Comparison of ENCODE assay signal across 13 cellular contexts in the genomic region with DNA sequence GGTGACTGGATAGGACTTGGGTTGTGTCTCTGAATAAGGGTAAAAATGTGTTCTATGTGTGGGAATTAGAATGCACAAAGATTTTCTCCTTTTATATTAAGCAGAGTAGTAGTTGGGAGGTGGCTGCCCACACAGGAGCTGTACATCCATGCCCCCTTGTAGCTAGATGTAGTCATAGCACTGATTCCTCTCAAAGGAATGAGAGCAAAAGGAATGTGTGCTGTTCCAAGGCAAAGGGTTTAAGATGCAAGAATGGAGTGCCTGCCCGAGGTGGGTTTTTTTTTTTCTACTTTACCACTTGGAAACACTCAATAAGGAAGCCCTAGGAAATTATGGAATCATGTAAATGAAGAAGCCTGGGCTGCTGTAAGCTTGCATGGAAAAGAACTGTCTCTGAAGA.
DNase-seq lines count a peak whose midpoint lies in the region; ATAC-seq and TF ChIP-seq lines count a peak whose summit lies in the region.
"Had no signal": no experiment of that assay in that cellular context is flagged by ENCODE, and none has a peak within 500 bp of the region (broad histone marks: within the 10 kb centered on the region; RNA-seq: fewer than 3 reads in every experiment).

No MANE protein-coding gene starts in this region.

- H3K4ac ChIP-seq in IMR-90 (ENCODE audit: low read depth, low read length), result peak overlapping the region; percentile 90; the same call in 1 of the 2 replicates

- no peaks in the 10 kb centered on the region for H3K36me3 Mint-ChIP-seq in activated T-helper 1 cell treated with anti-CD3 and anti-CD28 coated beads, Interleukin-12 subunit alpha, Interleukin-12 subunit beta, Interleukin-2, Interleukin-4 antibody, amounts not matched to agents 30 ng/mL and 10 ng/mL and 1 ng/mL, durations not matched to agents 14 hours and 24 hours and 36 hours (ENCODE audit: low read depth)
- H3K36me3 Mint-ChIP-seq in CD4-positive, alpha-beta memory T cell, result no peaks in the 10 kb centered on the region

- peak overlapping the region; percentile 98 for H2BK5ac ChIP-seq in IMR-90 (ENCODE audit: low read depth, low read length, poor library complexity, severe bottlenecking)

- in situ Hi-C loops in IMR-90 (cut with MboI; ENCODE audit: low sequenced_read_pairs), result no loop called here
- in situ Hi-C loops in astrocyte of the spinal cord (cut with HindIII; ENCODE audit: low sequenced_read_pairs), result no loop called here

- H3K14ac ChIP-seq in IMR-90 (replicated peaks; ENCODE audit: low read depth, low read length), result peak overlapping the region; percentile 93

- no peaks in the 10 kb centered on the region for H3K4me1 Mint-ChIP-seq in activated T-helper 1 cell treated with anti-CD3 and anti-CD28 coated beads, Interleukin-12 subunit alpha, Interleukin-12 subunit beta, Interleukin-2, Interleukin-4 antibody, amounts not matched to agents 30 ng/mL and 10 ng/mL and 1 ng/mL, durations not matched to agents 14 hours and 24 hours and 36 hours (ENCODE audit: low read depth)
- no peaks in the 10 kb centered on the region for H3K4me1 Mint-ChIP-seq in CD4-positive, alpha-beta memory T cell

- peak overlapping the region; percentile 92 for H4K91ac ChIP-seq in IMR-90 (ENCODE audit: insufficient read depth, low read depth, low read length)

- H4K20me1 ChIP-seq in IMR-90 (ENCODE audit: insufficient read depth, low read length), result no peaks in the 10 kb centered on the region

- H2BK15ac ChIP-seq in IMR-90 (ENCODE audit: low read depth, low read length), result peak overlapping the region; percentile 90; the same call in 2 of the 3 replicates

- TF ChIP-seq RAD21 in IMR-90 (IDR thresholded peaks at IDR 0.05; ENCODE audit: low read length), result peak; percentile 58

- peak overlapping the region; percentile 83 to 94 for H4K8ac ChIP-seq in IMR-90 (ENCODE audit: low read depth in 2 of 2, low read length in 2 of 2)

- H3K18ac ChIP-seq in IMR-90 (ENCODE audit: low read depth, low read length), result peak overlapping the region; percentile 88; the same call in 1 of the 2 replicates

- peak overlapping the region; percentile 90 for H3K23ac ChIP-seq in IMR-90 (ENCODE audit: low read depth, low read length)

- 0 out of 2 replicates have a peak overlapping the region, but pooled peaks have one; percentile 15 for H2AK5ac ChIP-seq in IMR-90 (ENCODE audit: low read depth, low read length)

- no peaks in the 10 kb centered on the region for H3K36me3 ChIP-seq in IMR-90 (ENCODE audit: control insufficient read depth, insufficient read depth, low read length)
- no peaks in the 10 kb centered on the region for H3K36me3 ChIP-seq in CD4-positive, alpha-beta memory T cell (ENCODE audit: insufficient read depth, low read length)

- no peak overlapping the region for H2AFZ ChIP-seq in IMR-90 (replicated peaks; ENCODE audit: low read length, poor library complexity)
- H2AFZ ChIP-seq: parathyroid adenoma had no signal

- CTCF ChIA-PET in AG04449 (lab: Yijun Ruan, JAX), result interaction anchor here (1.0 kb wide), 1 partner anchor 10 kb away, joined by 4 read pairs; no protein-coding TSS in a partner anchor
- CTCF ChIA-PET in IMR-90 (lab: Yijun Ruan, JAX), result interaction anchor here (0.6 to 0.8 kb wide), 2 partner anchors 20 to 679 kb away, joined by 4 read pairs; no protein-coding TSS in a partner anchor
- CTCF ChIA-PET in CD4-positive, alpha-beta memory T cell (lab: Charles Lee; ENCODE audit: partially characterized antibody), result no interaction called here

- H3K4me3 Mint-ChIP-seq in activated T-helper 1 cell treated with anti-CD3 and anti-CD28 coated beads, Interleukin-12 subunit alpha, Interleukin-12 subunit beta, Interleukin-2, Interleukin-4 antibody, amounts not matched to agents 30 ng/mL and 10 ng/mL and 1 ng/mL, durations not matched to agents 14 hours and 24 hours and 36 hours, result no peak overlapping the region
- H3K4me3 Mint-ChIP-seq in CD4-positive, alpha-beta memory T cell, result no peak overlapping the region
- H3K4me3 Mint-ChIP-seq: activated CD8-positive, alpha-beta T cell treated with anti-CD3 and anti-CD28 coated beads for 36 hours had no signal

- no peaks in the 10 kb centered on the region for H3K79me1 ChIP-seq in IMR-90 (ENCODE audit: low read depth in 1 of 2, low read length in 2 of 2)

- H3K56ac ChIP-seq in IMR-90 (ENCODE audit: extremely low read depth, insufficient read depth, low read length), result peak overlapping the region; percentile 67

- H3K4me1 ChIP-seq in IMR-90 (ENCODE audit: control insufficient read depth, insufficient read depth, low read length), result peaks cover 5% of the 10 kb centered on the region
- H3K4me1 ChIP-seq in CD4-positive, alpha-beta memory T cell (ENCODE audit: insufficient read depth, low read length), result no peaks in the 10 kb centered on the region
- H3K4me1 ChIP-seq: parathyroid adenoma had no signal

- H3K4me3 ChIP-seq in AG04449 (ENCODE audit: low read depth, low read length) (no peak overlapping the region), IMR-90 (ENCODE audit: insufficient read depth, low read depth, low read length) (no peak overlapping the region), astrocyte of the spinal cord (ENCODE audit: low read depth, low read length) (no peak overlapping the region)
- no peak overlapping the region for H3K4me3 ChIP-seq in CD4-positive, alpha-beta memory T cell (ENCODE audit: low read length in 2 of 2)

- peak; percentile 96 for ATAC-seq in IMR-90 (ENCODE audit: low read depth)
- ATAC-seq: activated CD8-positive, alpha-beta T cell treated with anti-CD3 and anti-CD28 coated beads for 36 hours; esophagus mucosa had no signal

- intact Hi-C loops in IMR-90 (cut with micrococcal nuclease), result loop anchor here (2.0 kb wide), 1 partner anchor 21 kb away; no protein-coding TSS in a partner anchor
- intact Hi-C loops in activated T-helper 1 cell treated with anti-CD3 and anti-CD28 coated beads, Interleukin-12 subunit alpha, Interleukin-12 subunit beta, Interleukin-2, Interleukin-4 antibody, amounts not matched to agents 30 ng/mL and 10 ng/mL and 1 ng/mL, durations not matched to agents 14 hours and 24 hours and 36 hours (cut with micrococcal nuclease), result no loop called here
- intact Hi-C loops in CD4-positive, alpha-beta memory T cell (cut with micrococcal nuclease), result no loop called here

- peak overlapping the region; percentile 47; the same call in 1 of the 2 replicates for H4K5ac ChIP-seq in IMR-90 (ENCODE audit: low read depth, low read length)

- TF ChIP-seq CTCF in AG04449 (IDR thresholded peaks at IDR 0.05; ENCODE audit: insufficient read depth, low read length, missing control alignments) (no peak), IMR-90 (conservative IDR thresholded peaks at IDR 0.05; ENCODE audit: low read depth, low read length) (peak; percentile 51), astrocyte of the spinal cord (IDR thresholded peaks at IDR 0.05; ENCODE audit: low read depth, low read length) (peak; percentile 48)

- H3K27ac Mint-ChIP-seq in activated T-helper 1 cell treated with anti-CD3 and anti-CD28 coated beads, Interleukin-12 subunit alpha, Interleukin-12 subunit beta, Interleukin-2, Interleukin-4 antibody, amounts not matched to agents 30 ng/mL and 10 ng/mL and 1 ng/mL, durations not matched to agents 14 hours and 24 hours and 36 hours, result no peak overlapping the region
- no peak overlapping the region for H3K27ac Mint-ChIP-seq in CD4-positive, alpha-beta memory T cell
- H3K27ac Mint-ChIP-seq: activated CD8-positive, alpha-beta T cell treated with anti-CD3 and anti-CD28 coated beads for 36 hours had no signal

- no CpG with 5 or more reads among the region's 1 CpG for WGBS in IMR-90 (ENCODE audit: extremely low coverage in 2 of 2, insufficient read length in 1 of 2), 2 experiments

- BruUV-seq in IMR-90 (replicated peaks; lab: Mats Ljungman, UMichigan), result no TSS peak

- TF ChIP-seq POLR2A in IMR-90 (IDR thresholded peaks at IDR 0.05; ENCODE audit: low read depth, low read length), result no peak

- H2BK20ac ChIP-seq in IMR-90 (ENCODE audit: low read depth, low read length), result peak overlapping the region; percentile 81; the same call in 1 of the 2 replicates

- H3K9me1 ChIP-seq in IMR-90 (ENCODE audit: insufficient read depth, low read length), result peaks cover 9% of the 10 kb centered on the region

- H3K4me2 ChIP-seq in IMR-90 (ENCODE audit: low read depth, low read length), result peak overlapping the region; percentile 19; the same call in 1 of the 2 replicates

- H3K9me3 Mint-ChIP-seq in activated T-helper 1 cell treated with anti-CD3 and anti-CD28 coated beads, Interleukin-12 subunit alpha, Interleukin-12 subunit beta, Interleukin-2, Interleukin-4 antibody, amounts not matched to agents 30 ng/mL and 10 ng/mL and 1 ng/mL, durations not matched to agents 14 hours and 24 hours and 36 hours, result no peaks in the 10 kb centered on the region
- H3K9me3 Mint-ChIP-seq in CD4-positive, alpha-beta memory T cell, result peaks cover 0 to 4% (median 0%) of the 10 kb centered on the region in 8 donors

- no peaks in the 10 kb centered on the region for H3K27me3 ChIP-seq in IMR-90 (ENCODE audit: control insufficient read depth, insufficient read depth, low read length)
- no peaks in the 10 kb centered on the region for H3K27me3 ChIP-seq in CD4-positive, alpha-beta memory T cell (ENCODE audit: insufficient read depth, low read length)

- no peak overlapping the region for H2AK9ac ChIP-seq in IMR-90 (replicated peaks; ENCODE audit: low read depth, low read length, poor library complexity)

- DNase-seq in AG04449 (ENCODE audit: low read depth, low spot score) (peak; percentile 9), IMR-90 (peak; percentile 91), astrocyte of the spinal cord (ENCODE audit: low read depth, low spot score) (peak; percentile 84), islet precursor cell (peak; percentile 52), T-helper 9 cell (no peak)
- DNase-seq in activated T-helper 1 cell treated with anti-CD3 and anti-CD28 coated beads, Interleukin-12 subunit alpha, Interleukin-12 subunit beta, Interleukin-2, Interleukin-4 antibody, amounts not matched to agents 30 ng/mL and 10 ng/mL and 1 ng/mL, durations not matched to agents 14 hours and 24 hours and 36 hours (ENCODE audit: low spot score), result no peak
- no peak for DNase-seq in activated CD4-positive, alpha-beta T cell treated with anti-CD3 and anti-CD28 coated beads for 4 hours
- no peak for DNase-seq in CD4-positive, alpha-beta memory T cell
- DNase-seq: activated CD8-positive, alpha-beta T cell treated with anti-CD3 and anti-CD28 coated beads for 36 hours; activated gamma-delta T cell; NCI-H1105 treated with DMSO at 0.1 percent for 48 hours had no signal

- POLR2A ChIA-PET in AG04449 (lab: Yijun Ruan, JAX) (no interaction called here), IMR-90 (lab: Charles Lee; ENCODE audit: unreplicated experiment) (no interaction called here)
- POLR2A ChIA-PET in CD4-positive, alpha-beta memory T cell (lab: Charles Lee; ENCODE audit: partially characterized antibody), result no interaction called here

- no peaks in the 10 kb centered on the region for H3K9me3 ChIP-seq in IMR-90 (ENCODE audit: control insufficient read depth, insufficient read depth, low read length)
- no peaks in the 10 kb centered on the region for H3K9me3 ChIP-seq in CD4-positive, alpha-beta memory T cell (ENCODE audit: control insufficient read depth in 1 of 2, low read length in 2 of 2)

- H3K9ac ChIP-seq in IMR-90 (ENCODE audit: low read depth, low read length), result no peak overlapping the region; the same call in 1 of the 2 replicates
- H3K9ac ChIP-seq: parathyroid adenoma had no signal

- H2BK120ac ChIP-seq in IMR-90 (ENCODE audit: low read depth, low read length), result peak overlapping the region; percentile 92

- H3K27me3 Mint-ChIP-seq in activated T-helper 1 cell treated with anti-CD3 and anti-CD28 coated beads, Interleukin-12 subunit alpha, Interleukin-12 subunit beta, Interleukin-2, Interleukin-4 antibody, amounts not matched to agents 30 ng/mL and 10 ng/mL and 1 ng/mL, durations not matched to agents 14 hours and 24 hours and 36 hours (ENCODE audit: insufficient read depth), result no peaks in the 10 kb centered on the region
- H3K27me3 Mint-ChIP-seq in CD4-positive, alpha-beta memory T cell, result no peaks in the 10 kb centered on the region
- H3K27me3 Mint-ChIP-seq: activated CD8-positive, alpha-beta T cell treated with anti-CD3 and anti-CD28 coated beads for 36 hours had no signal

- H3K27ac ChIP-seq in IMR-90 (ENCODE audit: insufficient read depth, low read length), result peak overlapping the region; percentile 12
- H3K27ac ChIP-seq in CD4-positive, alpha-beta memory T cell (ENCODE audit: low read depth, low read length), result no peak overlapping the region
- H3K27ac ChIP-seq: parathyroid adenoma had no signal

- dilution Hi-C loops in IMR-90 (cut with HindIII; ENCODE audit: low sequenced_read_pairs, unreplicated experiment), result no loop called here

Comparison
In these comparisons a context has a peak if more than half of its experiments do, and no peak if none do; other contexts are left out.
1. DNase-seq: peak in AG04449 (single experiment), IMR-90 (single experiment), astrocyte of the spinal cord (single experiment) and islet precursor cell (single experiment); none in activated T-helper 1 cell treated with anti-CD3 and anti-CD28 coated beads, Interleukin-12 subunit alpha, Interleukin-12 subunit beta, Interleukin-2, Interleukin-4 antibody, amounts not matched to agents 30 ng/mL and 10 ng/mL and 1 ng/mL, durations not matched to agents 14 hours and 24 hours and 36 hours (single experiment), activated CD4-positive, alpha-beta T cell treated with anti-CD3 and anti-CD28 coated beads for 4 hours (0 of 2), T-helper 9 cell (single experiment) and CD4-positive, alpha-beta memory T cell (0 of 5).